ENCODE assay signal across 17 cellular contexts in the genomic region with DNA sequence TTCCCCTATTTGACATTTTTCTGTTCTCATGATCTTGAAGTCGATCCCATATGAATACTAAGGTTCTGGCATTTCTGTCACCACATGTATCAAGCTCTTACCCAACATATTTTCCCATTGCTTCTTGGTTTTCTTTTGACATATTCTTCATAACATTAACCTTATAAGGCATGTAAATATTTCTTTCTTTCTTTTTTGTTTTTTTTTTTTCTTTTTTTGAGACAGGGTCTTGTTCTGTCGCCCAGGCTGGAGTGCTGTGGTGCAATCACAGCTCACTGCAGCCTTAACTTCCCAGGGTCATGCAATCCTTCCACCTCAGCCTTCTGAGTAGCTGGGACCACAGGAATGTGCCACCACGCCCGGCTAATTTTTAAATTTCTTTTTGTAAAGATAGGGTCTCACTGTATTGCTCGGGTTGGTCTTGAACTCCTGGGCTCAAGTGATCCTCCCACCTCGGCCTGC. TPM values are rescaled to one million over a fixed set of nuclear protein-coding genes. Genes with fewer than 3 reads are reported as not detected.
A peak's percentile ranks its signal among the peaks of the same experiment; 100 is the strongest.
DNase-seq lines count a peak whose midpoint lies in the region; ATAC-seq, FAIRE-seq and TF ChIP-seq lines count a peak whose summit lies in the region.
"Had no signal": no experiment of that assay in that cellular context is flagged by ENCODE, and none has a peak within 500 bp of the region (broad histone marks: within the 10 kb centered on the region; RNA-seq: fewer than 3 reads in every experiment).

No MANE protein-coding gene starts in this region.

- FAIRE-seq in astrocyte (lab: Jason Lieb, UNC) = no peak

- peak; percentile 87 for DNase-seq in H4 (ENCODE audit: low spot score)
- peak; percentile 83 for DNase-seq in astrocyte (ENCODE audit: low read depth)
- peak; percentile 31 to 65 for DNase-seq in foreskin fibroblast
- no peak for DNase-seq in suprapubic skin (ENCODE audit: low spot score in 2 of 2)
- no peak for DNase-seq in activated gamma-delta T cell (lab: John Stamatoyannopoulos, UW)
- no peak for DNase-seq in GM13977 (ENCODE audit: low spot score)
- no peak for DNase-seq in cerebellar nuclear complex (lab: John Stamatoyannopoulos, UW)
- DNase-seq: activated CD4-positive, alpha-beta T cell treated with anti-CD3 and anti-CD28 coated beads for 4 hours; activated T-cell treated with anti-CD3 and anti-CD28 coated beads, Interleukin-2, amount 50 U/mL, for 1 hour; naive thymus-derived CD4-positive, alpha-beta T cell; NCI-H1436 treated with DMSO at 0.1 percent for 48 hours; NCI-H69; stimulated activated CD4-positive, alpha-beta T cell treated with anti-CD3 and anti-CD28 coated beads, Interleukin-4, amount 100 ng/mL, for 4 hours; T-helper 9 cell had no signal

- no peak overlapping the region for H3K9ac ChIP-seq in astrocyte (ENCODE audit: low read length)

- no peaks in the 10 kb centered on the region for H3K79me2 ChIP-seq in astrocyte (ENCODE audit: insufficient read depth, low read length)

- H3K4me3 Mint-ChIP-seq in astrocyte (ENCODE audit: unreplicated experiment) = no peak overlapping the region
- H3K4me3 Mint-ChIP-seq in activated T-helper 17 cell treated with anti-CD3 and anti-CD28 coated beads, Interleukin-2, amount 50 U/mL, for 72 hours = no peak overlapping the region
- H3K4me3 Mint-ChIP-seq: naive thymus-derived CD4-positive, alpha-beta T cell; stimulated activated memory B cell treated with anti-CD40 and anti-IgM and Interleukin-4, amounts not matched to agents 10 μg/mL and 1 μg/mL and 100 μg/mL, for 72 hours had no signal

- in situ Hi-C loops in GM13977 (cut with MboI; ENCODE audit: low pct_unique_long_range_greater_than_20kb, low sequenced_read_pairs, unreplicated experiment) = no loop called here

- H3K9me3 ChIP-seq in astrocyte (ENCODE audit: insufficient read depth, low read depth, low read length) (no peaks in the 10 kb centered on the region), suprapubic skin (no peaks in the 10 kb centered on the region)

- H2AFZ ChIP-seq in astrocyte (ENCODE audit: low read depth, low read length) = no peak overlapping the region

- H3K4me3 ChIP-seq in astrocyte (ENCODE audit: insufficient read depth, low read depth, low read length) (no peak overlapping the region), foreskin fibroblast (ENCODE audit: low read depth in 1 of 2, low read length in 2 of 2) (no peak overlapping the region), suprapubic skin (no peak overlapping the region)

- peaks cover 21% of the 10 kb centered on the region for H3K4me1 Mint-ChIP-seq in astrocyte (ENCODE audit: low read depth, unreplicated experiment)
- no peaks in the 10 kb centered on the region for H3K4me1 Mint-ChIP-seq in activated T-helper 17 cell treated with anti-CD3 and anti-CD28 coated beads, Interleukin-2, amount 50 U/mL, for 72 hours
- H3K4me1 Mint-ChIP-seq: stimulated activated memory B cell treated with anti-CD40 and anti-IgM and Interleukin-4, amounts not matched to agents 10 μg/mL and 1 μg/mL and 100 μg/mL, for 72 hours had no signal

- WGBS in suprapubic skin = 70% methylated on average over 6 of the region's 6 CpGs

- H3K9me3 Mint-ChIP-seq in astrocyte (ENCODE audit: unreplicated experiment) = peaks cover 2% of the 10 kb centered on the region
- H3K9me3 Mint-ChIP-seq in activated T-helper 17 cell treated with anti-CD3 and anti-CD28 coated beads, Interleukin-2, amount 50 U/mL, for 72 hours = no peaks in the 10 kb centered on the region
- H3K9me3 Mint-ChIP-seq: naive thymus-derived CD4-positive, alpha-beta T cell; stimulated activated memory B cell treated with anti-CD40 and anti-IgM and Interleukin-4, amounts not matched to agents 10 μg/mL and 1 μg/mL and 100 μg/mL, for 72 hours had no signal

- H3K4me1 ChIP-seq in astrocyte (ENCODE audit: insufficient read depth, low read length) (peaks cover 28% of the 10 kb centered on the region), suprapubic skin (peaks cover 29% of the 10 kb centered on the region)

- H3K36me3 Mint-ChIP-seq in astrocyte (ENCODE audit: low read depth, unreplicated experiment) = no peaks in the 10 kb centered on the region
- H3K36me3 Mint-ChIP-seq in activated T-helper 17 cell treated with anti-CD3 and anti-CD28 coated beads, Interleukin-2, amount 50 U/mL, for 72 hours (ENCODE audit: low read depth) = no peaks in the 10 kb centered on the region
- H3K36me3 Mint-ChIP-seq: naive thymus-derived CD4-positive, alpha-beta T cell; stimulated activated memory B cell treated with anti-CD40 and anti-IgM and Interleukin-4, amounts not matched to agents 10 μg/mL and 1 μg/mL and 100 μg/mL, for 72 hours had no signal

- H3K4me2 ChIP-seq in astrocyte (ENCODE audit: low read length) = no peak overlapping the region

- no peak for ATAC-seq in activated T-helper 17 cell treated with anti-CD3 and anti-CD28 coated beads, Interleukin-2, amount 50 U/mL, for 72 hours (replicated peaks)
- ATAC-seq: naive thymus-derived CD4-positive, alpha-beta T cell; Right ventricle myocardium inferior; stimulated activated memory B cell treated with anti-CD40 and anti-IgM and Interleukin-4, amounts not matched to agents 10 μg/mL and 1 μg/mL and 100 μg/mL, for 72 hours had no signal

- H3K36me3 ChIP-seq in astrocyte (ENCODE audit: insufficient read depth, low read length) (no peaks in the 10 kb centered on the region), suprapubic skin (no peaks in the 10 kb centered on the region)

- peak overlapping the region; percentile 66 for H3K27ac Mint-ChIP-seq in astrocyte (ENCODE audit: unreplicated experiment)
- no peak overlapping the region for H3K27ac Mint-ChIP-seq in activated T-helper 17 cell treated with anti-CD3 and anti-CD28 coated beads, Interleukin-2, amount 50 U/mL, for 72 hours
- H3K27ac Mint-ChIP-seq: naive thymus-derived CD4-positive, alpha-beta T cell; stimulated activated memory B cell treated with anti-CD40 and anti-IgM and Interleukin-4, amounts not matched to agents 10 μg/mL and 1 μg/mL and 100 μg/mL, for 72 hours had no signal

- no peak for TF ChIP-seq EP300 in suprapubic skin (IDR thresholded peaks at IDR 0.05)

- TF ChIP-seq CTCF in astrocyte (IDR thresholded peaks at IDR 0.05; ENCODE audit: insufficient read depth, low read depth, low read length) (no peak), foreskin fibroblast (IDR thresholded peaks at IDR 0.05; ENCODE audit: low read depth, low read length) (no peak), suprapubic skin (IDR thresholded peaks at IDR 0.05) (no peak), GM13977 (IDR thresholded peaks at IDR 0.05; ENCODE audit: extremely low read depth, insufficient read depth, missing control alignments) (no peak)

- H3K27me3 ChIP-seq in astrocyte (ENCODE audit: insufficient read depth, low read length) = no peaks in the 10 kb centered on the region
- no peaks in the 10 kb centered on the region for H3K27me3 ChIP-seq in suprapubic skin

- peak overlapping the region; percentile 49 for H3K27ac ChIP-seq in astrocyte (ENCODE audit: low read depth, low read length)
- peak overlapping the region; percentile 12 for H3K27ac ChIP-seq in suprapubic skin

- no peaks in the 10 kb centered on the region for H4K20me1 ChIP-seq in astrocyte (ENCODE audit: insufficient read depth, low read length)

- no peaks in the 10 kb centered on the region for H3K27me3 Mint-ChIP-seq in astrocyte (ENCODE audit: low read depth, unreplicated experiment)
- H3K27me3 Mint-ChIP-seq in activated T-helper 17 cell treated with anti-CD3 and anti-CD28 coated beads, Interleukin-2, amount 50 U/mL, for 72 hours = peaks cover 3% of the 10 kb centered on the region

- no peak for TF ChIP-seq POLR2A in suprapubic skin (IDR thresholded peaks at IDR 0.05)

RNA-seq across cellular contexts. Expression of a gene that starts 33.1 kb away (rescaled TPM):
- total RNA-seq in H4 (2014; rRNA removed; shearing (Covaris generic)) = 70.3 and 78.3 TPM in 2 replicates
- 81.5 and 119 TPM in 2 replicates for total RNA-seq in astrocyte
- total RNA-seq in suprapubic skin = 100 to 1,000 TPM; 128 to 312 (median 262) TPM
- 1 to 10 TPM; 1.8 to 3.1 TPM for total RNA-seq in activated T-helper 17 cell treated with anti-CD3 and anti-CD28 coated beads, Interleukin-2, amount 50 U/mL, for 72 hours

Comparison
In these comparisons a context has a peak if more than half of its experiments do, and no peak if none do; other contexts are left out.
1. DNase-seq: peak in H4 (single experiment), astrocyte (single experiment) and foreskin fibroblast (2 of 2); none in suprapubic skin (0 of 2), activated gamma-delta T cell (single experiment), GM13977 (single experiment) and cerebellar nuclear complex (0 of 2).
2. RNA of a gene that starts 33.1 kb away (total RNA-seq): 128 to 312 TPM in suprapubic skin, 81.5 to 119 TPM in astrocyte and 70.3 to 78.3 TPM in H4; 1.8 to 3.1 TPM in activated T-helper 17 cell treated with anti-CD3 and anti-CD28 coated beads, Interleukin-2, amount 50 U/mL, for 72 hours; every median in the first group is over 10 times any median in the second.